ENCODE assay signal across 8 cellular contexts in genomic region chr2:61536723-61537581, GRCh38. TPM values are rescaled to one million over a fixed set of nuclear protein-coding genes. Genes with fewer than 3 reads are reported as not detected.
DNase-seq lines count a peak whose midpoint lies in the region; ATAC-seq, FAIRE-seq and TF ChIP-seq lines count a peak whose summit lies in the region.

No MANE protein-coding gene starts in this region.

- H3K27ac ChIP-seq in astrocyte (ENCODE audit: low read depth, low read length): peak overlapping the region; percentile 90
- H3K27ac ChIP-seq in rectal smooth muscle tissue (ENCODE audit: low read depth, low read length): peak overlapping the region; percentile 88
- peak overlapping the region; percentile 65 to 68 for H3K27ac ChIP-seq in aorta (ENCODE audit: low read depth in 1 of 2, low read length in 2 of 2)

- peaks cover 17% of the 10 kb centered on the region for H3K36me3 Mint-ChIP-seq in T-helper 2 cell treated with Interferon-gamma antibody and Interleukin-4, amounts not matched to agents 5 μg/mL and 100 μg/mL, for 36 hours (ENCODE audit: low read depth)
- H3K36me3 Mint-ChIP-seq in astrocyte (ENCODE audit: low read depth, unreplicated experiment): no peaks in the 10 kb centered on the region

- peak; percentile 39 for DNase-seq in GM12892 (ENCODE audit: insufficient read length)
- peak; percentile 85 to 89 (median 87) for DNase-seq in NCI-H1417 (lab: John Stamatoyannopoulos, UW)
- peak; percentile 84 for DNase-seq in T-helper 2 cell treated with Interferon-gamma antibody and Interleukin-4, amounts not matched to agents 5 μg/mL and 100 μg/mL, for 36 hours (ENCODE audit: low spot score)
- DNase-seq in astrocyte (ENCODE audit: low read depth): peak; percentile 86
- peak; percentile 71 for DNase-seq in hepatic stellate cell (ENCODE audit: low spot score)
- DNase-seq in aorta: peak; percentile 85 to 93

- peak overlapping the region; percentile 89 for H3K4me3 ChIP-seq in astrocyte (ENCODE audit: insufficient read depth, low read depth, low read length)
- H3K4me3 ChIP-seq in rectal smooth muscle tissue (ENCODE audit: low read length): peak overlapping the region; percentile 95
- peak overlapping the region; percentile 95 to 99 for H3K4me3 ChIP-seq in aorta (ENCODE audit: low read length in 2 of 2)

- intact Hi-C loops in aorta (cut with DNase I): loop anchor here (5.0 to 10.0 kb wide), 6 partner anchors 158 to 348 kb away; partner anchors contain the start of genes CCT4 (in 2 of the 2) and FAM161A (in 2 of the 2)

- H3K4me1 ChIP-seq in astrocyte (ENCODE audit: insufficient read depth, low read length) (peaks cover 13% of the 10 kb centered on the region), rectal smooth muscle tissue (ENCODE audit: control insufficient read depth, insufficient read depth, low read length) (peaks cover 13% of the 10 kb centered on the region), aorta (ENCODE audit: control insufficient read depth in 1 of 2, insufficient read depth in 2 of 2, low read length in 2 of 2) (no peaks in the 10 kb centered on the region)

- H3K79me2 ChIP-seq in astrocyte (ENCODE audit: insufficient read depth, low read length): peaks cover 60% of the 10 kb centered on the region

- peak overlapping the region; percentile 0 for H2AFZ ChIP-seq in astrocyte (ENCODE audit: low read depth, low read length)

- H3K27me3 Mint-ChIP-seq in T-helper 2 cell treated with Interferon-gamma antibody and Interleukin-4, amounts not matched to agents 5 μg/mL and 100 μg/mL, for 36 hours (ENCODE audit: low read depth): peaks cover 6% of the 10 kb centered on the region
- H3K27me3 Mint-ChIP-seq in astrocyte (ENCODE audit: low read depth, unreplicated experiment): no peaks in the 10 kb centered on the region

- H3K9me3 ChIP-seq in astrocyte (ENCODE audit: insufficient read depth, low read depth, low read length): no peaks in the 10 kb centered on the region
- no peaks in the 10 kb centered on the region for H3K9me3 ChIP-seq in aorta (ENCODE audit: control insufficient read depth, low read length)

- H3K4me3 Mint-ChIP-seq in T-helper 2 cell treated with Interferon-gamma antibody and Interleukin-4, amounts not matched to agents 5 μg/mL and 100 μg/mL, for 36 hours: peak overlapping the region; percentile 95
- H3K4me3 Mint-ChIP-seq in astrocyte (ENCODE audit: unreplicated experiment): peak overlapping the region; percentile 97

- no peaks in the 10 kb centered on the region for H3K36me3 ChIP-seq in astrocyte (ENCODE audit: insufficient read depth, low read length)
- H3K36me3 ChIP-seq in rectal smooth muscle tissue (ENCODE audit: control insufficient read depth, insufficient read depth, low read length): no peaks in the 10 kb centered on the region
- no peaks in the 10 kb centered on the region for H3K36me3 ChIP-seq in aorta (ENCODE audit: control insufficient read depth in 1 of 2, insufficient read depth in 2 of 2, low read length in 1 of 2)

- FAIRE-seq in GM12892 (lab: Jason Lieb, UNC) (peak; percentile 90), astrocyte (lab: Jason Lieb, UNC) (no peak)

- peak overlapping the region; percentile 98 for H3K9ac ChIP-seq in astrocyte (ENCODE audit: low read length)
- peak overlapping the region; percentile 54 for H3K9ac ChIP-seq in rectal smooth muscle tissue (ENCODE audit: low read length)

- H3K4me2 ChIP-seq in astrocyte (ENCODE audit: low read length): peak overlapping the region; percentile 89

- H3K27ac Mint-ChIP-seq in T-helper 2 cell treated with Interferon-gamma antibody and Interleukin-4, amounts not matched to agents 5 μg/mL and 100 μg/mL, for 36 hours: peak overlapping the region; percentile 100
- H3K27ac Mint-ChIP-seq in astrocyte (ENCODE audit: unreplicated experiment): peak overlapping the region; percentile 94

- ATAC-seq in HG02759 (IDR thresholded peaks at IDR 0.05; ENCODE audit: unreplicated experiment) (peak; percentile 50), aorta (ENCODE audit: low FRiP score) (peak; percentile 80)

- peaks cover 48% of the 10 kb centered on the region for H4K20me1 ChIP-seq in astrocyte (ENCODE audit: insufficient read depth, low read length)

- no peaks in the 10 kb centered on the region for H3K9me3 Mint-ChIP-seq in T-helper 2 cell treated with Interferon-gamma antibody and Interleukin-4, amounts not matched to agents 5 μg/mL and 100 μg/mL, for 36 hours
- no peaks in the 10 kb centered on the region for H3K9me3 Mint-ChIP-seq in astrocyte (ENCODE audit: unreplicated experiment)

- TF ChIP-seq POLR2A in GM12892 (IDR thresholded peaks at IDR 0.05; ENCODE audit: low read depth, low read length): peak; percentile 95

- H3K27me3 ChIP-seq in astrocyte (ENCODE audit: insufficient read depth, low read length) (no peaks in the 10 kb centered on the region), rectal smooth muscle tissue (ENCODE audit: control insufficient read depth, insufficient read depth, low read length) (no peaks in the 10 kb centered on the region), aorta (ENCODE audit: control insufficient read depth in 1 of 2, insufficient read depth in 2 of 2, low read length in 1 of 2) (no peaks in the 10 kb centered on the region)

- 1% methylated on average over 50 to 60 of the region's 60 CpGs for WGBS in aorta, 2 donors

- H3K4me1 Mint-ChIP-seq in T-helper 2 cell treated with Interferon-gamma antibody and Interleukin-4, amounts not matched to agents 5 μg/mL and 100 μg/mL, for 36 hours (ENCODE audit: low read depth): peaks cover 31% of the 10 kb centered on the region
- H3K4me1 Mint-ChIP-seq in astrocyte (ENCODE audit: low read depth, unreplicated experiment): peaks cover 5% of the 10 kb centered on the region

- TF ChIP-seq CTCF in astrocyte (IDR thresholded peaks at IDR 0.05; ENCODE audit: insufficient read depth, low read depth, low read length): no peak

RNA-seq across cellular contexts. Expression of gene XPO1, which starts 1.2 kb away (rescaled TPM):
- polyA plus RNA-seq in GM12892 (2012; ENCODE audit: missing spikeins): 172 TPM
- total RNA-seq in astrocyte (119 and 128 TPM in 2 replicates), aorta (100 to 1,000 TPM in 1 of 2 donors, 10 to 100 TPM in 1; 72.7 to 115 TPM)
- polyA plus RNA-seq in aorta: 10 to 100 TPM; 20.8 to 48.5 TPM

Comparison
In these comparisons a context has a peak if more than half of its experiments do, and no peak if none do; other contexts are left out.
1. Peak in every context shown above with its lines: DNase-seq, ATAC-seq, H3K4me3 ChIP-seq and H3K27ac ChIP-seq.
2. DNase-seq: peak in every context shown above with its lines; median percentile 89 in aorta; 87 in NCI-H1417; 86 in astrocyte; 84 in T-helper 2 cell treated with Interferon-gamma antibody and Interleukin-4, amounts not matched to agents 5 μg/mL and 100 μg/mL, for 36 hours; 71 in hepatic stellate cell; 39 in GM12892.